ENCODE assay signal across 8 cellular contexts in the genomic region with DNA sequence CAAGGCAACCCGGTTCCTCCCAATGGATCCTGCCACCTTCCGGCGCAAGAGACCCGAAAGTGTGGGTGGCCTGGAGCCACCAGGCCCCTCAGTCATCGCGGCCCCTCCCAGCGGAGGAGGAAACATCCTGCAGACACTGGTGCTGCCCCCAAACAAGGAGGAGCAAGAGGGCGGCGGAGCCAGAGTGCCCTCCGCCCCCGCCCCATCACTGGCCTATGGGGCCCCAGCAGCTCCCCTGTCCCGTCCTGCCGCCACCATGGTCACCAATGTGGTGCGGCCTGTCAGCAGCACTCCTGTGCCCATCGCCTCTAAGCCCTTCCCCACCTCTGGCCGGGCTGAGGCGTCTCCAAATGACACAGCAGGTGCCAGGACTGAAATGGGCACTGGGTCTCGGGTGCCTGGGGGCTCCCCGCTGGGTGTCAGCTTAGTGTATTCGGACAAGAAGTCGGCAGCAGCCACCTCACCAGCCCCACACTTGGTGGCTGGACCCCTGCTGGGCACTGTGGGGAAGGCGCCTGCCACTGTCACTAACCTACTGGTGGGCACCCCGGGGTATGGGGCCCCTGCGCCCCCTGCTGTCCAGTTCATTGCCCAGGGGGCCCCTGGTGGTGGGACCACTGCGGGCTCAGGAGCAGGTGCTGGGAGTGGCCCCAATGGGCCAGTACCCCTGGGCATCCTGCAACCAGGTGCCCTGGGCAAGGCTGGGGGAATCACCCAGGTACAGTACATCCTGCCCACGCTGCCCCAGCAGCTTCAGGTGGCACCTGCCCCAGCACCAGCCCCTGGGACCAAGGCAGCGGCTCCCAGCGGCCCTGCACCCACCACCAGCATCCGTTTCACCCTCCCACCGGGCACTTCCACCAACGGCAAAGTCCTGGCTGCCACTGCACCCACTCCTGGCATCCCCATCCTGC. TPM values are rescaled to one million over a fixed set of nuclear protein-coding genes. Genes with fewer than 3 reads are reported as not detected.
DNase-seq lines count a peak whose midpoint lies in the region; ATAC-seq and TF ChIP-seq lines count a peak whose summit lies in the region.

No MANE protein-coding gene starts in this region.

- H3K27ac ChIP-seq in gastrocnemius medialis, result no peak overlapping the region

- H3K4me3 ChIP-seq in AG04449 (ENCODE audit: low read depth, low read length) (no peak overlapping the region), gastrocnemius medialis (no peak overlapping the region)

- TF ChIP-seq CTCF in AG04449 (IDR thresholded peaks at IDR 0.05; ENCODE audit: insufficient read depth, low read length, missing control alignments) (peak; percentile 60), GM20000 (IDR thresholded peaks at IDR 0.05; ENCODE audit: extremely low read depth, missing control alignments) (peak; percentile 30), activated B cell treated with CpG ODN at 0.5 μM for 24 hours (IDR thresholded peaks at IDR 0.05) (no peak), gastrocnemius medialis (IDR thresholded peaks at IDR 0.05 in 4 of 5, conservative IDR thresholded peaks at IDR 0.05 in 1 of 5) (peak in 4 of 5 experiments; percentile 8 to 38 (median 30))

- in situ Hi-C loops in gastrocnemius medialis (cut with MboI; ENCODE audit: low sequenced_read_pairs in 4 of 4), result no loop called here

- H3K4me1 ChIP-seq in gastrocnemius medialis, result peaks cover 9 to 10% of the 10 kb centered on the region in 2 donors

- H3K27me3 Mint-ChIP-seq in activated B cell treated with CpG ODN at 0.5 μM for 24 hours, result no peaks in the 10 kb centered on the region
- no peaks in the 10 kb centered on the region for H3K27me3 Mint-ChIP-seq in effector memory CD8-positive, alpha-beta T cell

- CTCF ChIA-PET in AG04449 (lab: Yijun Ruan, JAX) (interaction anchor here (3.0 to 14.2 kb wide), 2 partner anchors 11 to 45 kb away, joined by 11 to 258 read pairs; partner anchors contain the start of gene GSK3A), activated B cell treated with CpG ODN at 0.5 μM for 24 hours (lab: Charles Lee) (no interaction called here)

- H3K4me3 Mint-ChIP-seq in activated B cell treated with CpG ODN at 0.5 μM for 24 hours, result no peak overlapping the region
- H3K4me3 Mint-ChIP-seq in effector memory CD8-positive, alpha-beta T cell, result no peak overlapping the region

- H3K9me3 ChIP-seq in gastrocnemius medialis, result no peaks in the 10 kb centered on the region

- no peak overlapping the region for H3K27ac Mint-ChIP-seq in activated B cell treated with CpG ODN at 0.5 μM for 24 hours
- no peak overlapping the region for H3K27ac Mint-ChIP-seq in effector memory CD8-positive, alpha-beta T cell

- ATAC-seq in activated B cell treated with CpG ODN at 0.5 μM for 24 hours (ENCODE audit: low read depth), result peak; percentile 84
- ATAC-seq in effector memory CD8-positive, alpha-beta T cell (replicated peaks), result peak; percentile 83
- no peak for ATAC-seq in gastrocnemius medialis

- peaks cover 74% of the 10 kb centered on the region for H3K36me3 Mint-ChIP-seq in activated B cell treated with CpG ODN at 0.5 μM for 24 hours (ENCODE audit: low read depth)
- peaks cover 39% of the 10 kb centered on the region for H3K36me3 Mint-ChIP-seq in effector memory CD8-positive, alpha-beta T cell (ENCODE audit: insufficient read depth)

- intact Hi-C loops in activated B cell treated with CpG ODN at 0.5 μM for 24 hours (cut with micrococcal nuclease), result loop anchor here (1.0 kb wide), 1 partner anchor 157 kb away; no protein-coding TSS in a partner anchor
- intact Hi-C loops in gastrocnemius medialis (cut with DNase I; ENCODE audit: low total_unique reads), result no loop called here

- no peaks in the 10 kb centered on the region for H3K9me3 Mint-ChIP-seq in activated B cell treated with CpG ODN at 0.5 μM for 24 hours
- H3K9me3 Mint-ChIP-seq in effector memory CD8-positive, alpha-beta T cell, result no peaks in the 10 kb centered on the region

- H3K27me3 ChIP-seq in gastrocnemius medialis, result no peaks in the 10 kb centered on the region

- POLR2A ChIA-PET in AG04449 (lab: Yijun Ruan, JAX), result no interaction called here
- POLR2A ChIA-PET in activated B cell treated with CpG ODN at 0.5 μM for 24 hours (lab: Charles Lee), result no interaction called here

- peaks cover 16% of the 10 kb centered on the region for H3K4me1 Mint-ChIP-seq in activated B cell treated with CpG ODN at 0.5 μM for 24 hours
- H3K4me1 Mint-ChIP-seq in effector memory CD8-positive, alpha-beta T cell (ENCODE audit: low read depth in 2 of 2), result peaks cover 5% of the 10 kb centered on the region in 2 donors

- TF ChIP-seq POLR2A in gastrocnemius medialis (IDR thresholded peaks at IDR 0.05), result no peak

- no peak for DNase-seq in AG04449 (ENCODE audit: low read depth, low spot score)
- peak; percentile 66 for DNase-seq in GM20000 (ENCODE audit: low spot score)
- DNase-seq in activated B cell treated with CpG ODN at 0.5 μM for 24 hours, result peak; percentile 64
- peak; percentile 58 to 65 (median 58) for DNase-seq in effector memory CD8-positive, alpha-beta T cell
- no peak for DNase-seq in gastrocnemius medialis
- no peak for DNase-seq in NCI-H1105 (lab: John Stamatoyannopoulos, UW)
- no peak for DNase-seq in foreskin melanocyte
- no peak for DNase-seq in anterior cingulate cortex (lab: John Stamatoyannopoulos, UW)

- H3K36me3 ChIP-seq in gastrocnemius medialis, result peaks cover 0 to 84% of the 10 kb centered on the region in 2 donors

RNA-seq across cellular contexts. Expression of gene PRR19, which starts 11.2 kb away (rescaled TPM):
- total RNA-seq in activated B cell treated with CpG ODN at 0.5 μM for 24 hours (0.20 and 0.33 TPM in 2 replicates), gastrocnemius medialis (not detected)

RNA-seq across cellular contexts. Expression of gene PAFAH1B3, which starts 11.6 kb away (rescaled TPM):
- total RNA-seq in activated B cell treated with CpG ODN at 0.5 μM for 24 hours (22.7 and 25.9 TPM in 2 replicates), gastrocnemius medialis (10 to 100 TPM in 1 of 4 donors, 1 to 10 TPM in 3; 1.7 to 30.7 (median 5.1) TPM)

RNA-seq across cellular contexts. Expression of gene CIC, which starts 21.7 kb away (rescaled TPM):
- total RNA-seq in activated B cell treated with CpG ODN at 0.5 μM for 24 hours (85.4 and 96.5 TPM in 2 replicates), gastrocnemius medialis (10 to 100 TPM; 15.2 to 52.2 (median 41.5) TPM)

RNA-seq across cellular contexts. Expression of gene TMEM145, which starts 22.3 kb away (rescaled TPM):
- not detected in 2 replicates for total RNA-seq in activated B cell treated with CpG ODN at 0.5 μM for 24 hours
- under 1 TPM in 1 of 4 donors, not detected in 3; 0.87 TPM for total RNA-seq in gastrocnemius medialis

RNA-seq across cellular contexts. Expression of gene MEGF8, which starts 34.7 kb away (rescaled TPM):
- total RNA-seq in activated B cell treated with CpG ODN at 0.5 μM for 24 hours (13.0 and 15.1 TPM in 2 replicates), gastrocnemius medialis (10 to 100 TPM in 3 of 4 donors, 1 to 10 TPM in 1; 7.3 to 12.3 (median 10.3) TPM)

Comparison
In these comparisons a context has a peak if more than half of its experiments do, and no peak if none do; other contexts are left out.
1. DNase-seq: peak in GM20000 (single experiment), activated B cell treated with CpG ODN at 0.5 μM for 24 hours (single experiment) and effector memory CD8-positive, alpha-beta T cell (3 of 3); none in AG04449 (single experiment), gastrocnemius medialis (0 of 2), NCI-H1105 (single experiment), foreskin melanocyte (single experiment) and anterior cingulate cortex (0 of 58).
2. ATAC-seq: peak in activated B cell treated with CpG ODN at 0.5 μM for 24 hours (single experiment) and effector memory CD8-positive, alpha-beta T cell (single experiment); none in gastrocnemius medialis (0 of 2).